ENCODE assay signal across 8 cellular contexts in the genomic region with DNA sequence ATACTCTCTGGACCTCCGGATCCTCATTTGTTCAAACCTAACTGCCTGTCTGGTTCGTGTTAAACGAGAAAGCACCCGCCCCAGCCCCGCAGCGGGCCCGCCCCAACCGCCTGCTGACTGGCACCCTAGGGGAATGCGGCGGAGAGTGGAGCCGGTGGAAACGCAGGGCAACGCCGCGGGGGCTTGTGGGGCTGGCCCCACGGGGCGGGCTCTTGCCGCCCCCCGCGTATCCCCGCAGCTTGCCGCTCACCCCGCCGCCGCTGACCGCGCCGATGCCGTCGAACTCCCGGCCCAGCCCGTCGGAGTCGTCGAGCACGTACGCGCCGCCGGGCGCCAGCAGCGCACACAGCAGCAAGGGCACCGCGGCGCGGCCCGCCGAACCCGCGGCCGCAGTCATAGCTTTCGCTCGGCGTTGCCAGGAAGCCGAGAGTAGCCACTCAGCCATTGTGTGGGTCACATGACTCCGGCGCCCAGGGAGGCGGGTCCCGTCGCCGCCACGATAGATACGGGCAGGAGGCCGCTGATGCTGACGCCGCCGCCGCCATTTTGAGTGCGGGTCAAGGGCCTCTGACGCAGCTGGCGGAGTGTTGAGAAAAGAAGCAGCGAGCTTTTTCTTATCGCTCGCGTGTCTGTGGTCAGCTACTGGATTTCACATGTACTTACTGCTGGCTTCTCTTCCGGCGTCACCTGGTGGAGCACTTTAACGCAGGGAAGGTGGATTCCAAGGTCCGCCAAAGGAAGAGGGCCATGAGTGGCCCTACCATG. TPM values are rescaled to one million over a fixed set of nuclear protein-coding genes. Genes with fewer than 3 reads are reported as not detected.
A peak's percentile ranks its signal among the peaks of the same experiment; 100 is the strongest.
DNase-seq lines count a peak whose midpoint lies in the region; ATAC-seq and TF ChIP-seq lines count a peak whose summit lies in the region.

A gene (minus strand): TSS at position 463 of the 765 bp plus-strand sequence. CDS start 18 bp downstream, at position 445.

- POLR2A ChIA-PET in T-cell (lab: Charles Lee), result interaction anchor here (0.6 to 2.8 kb wide), 5 partner anchors 13 to 155 kb away, joined by 3 to 33 read pairs (median 4); a partner anchor contains a TSS

- H2BK120ac ChIP-seq in trophoblast cell (ENCODE audit: insufficient read depth, low read length, poor library complexity), result peak within 1 kb of the TSS; percentile 95

- H3K18ac ChIP-seq in trophoblast cell (ENCODE audit: low read length), result peak within 1 kb of the TSS; percentile 95

- peak within 1 kb of the TSS; percentile 78 for H3K4me2 ChIP-seq in trophoblast cell (ENCODE audit: low read length)

- peaks cover 75 to 79% (median 75%) of the 10 kb centered on the region in 3 donors for H3K4me1 Mint-ChIP-seq in T-cell

- H4K91ac ChIP-seq in trophoblast cell (ENCODE audit: low read depth, low read length), result peak within 1 kb of the TSS; percentile 93

- H2AFZ ChIP-seq in trophoblast cell (ENCODE audit: insufficient read depth, low read length, poor library complexity), result peak within 1 kb of the TSS; percentile 87

- H2AK5ac ChIP-seq in trophoblast cell (ENCODE audit: low read length), result peak within 1 kb of the TSS; percentile 91

- H3K36me3 ChIP-seq in trophoblast cell (ENCODE audit: control insufficient read depth in 1 of 2, insufficient read depth in 2 of 2, low read length in 2 of 2) (no peaks in the 10 kb centered on the region), tibial artery (no peaks in the 10 kb centered on the region)

- intact Hi-C loops in Right ventricle myocardium superior (cut with DNase I) (no loop called here), tibial artery (cut with DNase I; ENCODE audit: low total_unique reads) (no loop called here)

- H3K4me3 ChIP-seq in trophoblast cell (ENCODE audit: low read depth, low read length), result peak within 1 kb of the TSS; percentile 95
- peak within 1 kb of the TSS; percentile 72 to 82 for H3K4me3 ChIP-seq in tibial artery

- no peaks in the 10 kb centered on the region for H3K9me3 Mint-ChIP-seq in T-cell

- peak within 1 kb of the TSS; percentile 67 for H2BK5ac ChIP-seq in trophoblast cell (ENCODE audit: low read depth, low read length, poor library complexity)

- DNase-seq in ELF-1 (ENCODE audit: low read depth, low spot score) (peak; percentile 94), GOT3 (lab: John Stamatoyannopoulos, UW) (peak; percentile 48), NAMALWA (ENCODE audit: low spot score) (peak; percentile 86), T-cell (peak; percentile 92 to 97 (median 95)), Right ventricle myocardium superior (peak; percentile 98), trophoblast cell (peak; percentile 97 to 99), tibial artery (peak; percentile 96 to 97)

- H3K79me1 ChIP-seq in trophoblast cell (ENCODE audit: low read length), result peaks cover 13% of the 10 kb centered on the region

- no peak within 1 kb of the TSS for H3K23ac ChIP-seq in trophoblast cell (ENCODE audit: low read length)

- H2BK12ac ChIP-seq in trophoblast cell (ENCODE audit: low read length), result peak within 1 kb of the TSS; percentile 34

- H3K9me3 ChIP-seq in trophoblast cell (ENCODE audit: insufficient read depth, low read depth, low read length) (no peaks in the 10 kb centered on the region), tibial artery (no peaks in the 10 kb centered on the region)

- no peaks in the 10 kb centered on the region for H3K27me3 Mint-ChIP-seq in T-cell

- ATAC-seq in T-cell (replicated peaks in 1 of 4) (peak; percentile 88 to 90 (median 89)), Right ventricle myocardium superior (ENCODE audit: poor library complexity) (peak; percentile 97)

- H3K79me2 ChIP-seq in trophoblast cell (ENCODE audit: control insufficient read depth, insufficient read depth, low read length, poor library complexity), result peaks cover 5% of the 10 kb centered on the region

- H3K14ac ChIP-seq in trophoblast cell (ENCODE audit: low read length), result peak within 1 kb of the TSS; percentile 98

- H4K12ac ChIP-seq in trophoblast cell (ENCODE audit: low read depth, low read length), result peak within 1 kb of the TSS; percentile 95

- CTCF ChIA-PET in T-cell (lab: Charles Lee), result interaction anchor here (0.6 to 1.5 kb wide), 11 partner anchors 10 to 237 kb away, joined by 3 to 14 read pairs (median 4); a partner anchor contains a TSS

- H3K4me1 ChIP-seq in trophoblast cell (ENCODE audit: control insufficient read depth in 1 of 2, insufficient read depth in 2 of 2, low read length in 2 of 2) (peaks cover 8 to 9% of the 10 kb centered on the region in 2 experiments), tibial artery (peaks cover 0 to 18% (median 5%) of the 10 kb centered on the region in 4 donors)

- H3K9ac ChIP-seq in trophoblast cell (ENCODE audit: low read length), result peak within 1 kb of the TSS; percentile 96

- H3K27ac ChIP-seq in adipose tissue (ENCODE audit: low read depth, low read length) (peak within 1 kb of the TSS; percentile 93), trophoblast cell (ENCODE audit: low read depth, low read length) (peak within 1 kb of the TSS; percentile 68), tibial artery (peak within 1 kb of the TSS; percentile 95)

- peak within 1 kb of the TSS; percentile 98 to 99 for H3K27ac Mint-ChIP-seq in T-cell

- H3K36me3 Mint-ChIP-seq in T-cell, result no peaks in the 10 kb centered on the region

- H3K4ac ChIP-seq in trophoblast cell (ENCODE audit: low read depth, low read length), result peak within 1 kb of the TSS; percentile 75

- H3K27me3 ChIP-seq in trophoblast cell (ENCODE audit: insufficient read depth, low read length), result no peaks in the 10 kb centered on the region
- H3K27me3 ChIP-seq in tibial artery, result no peaks in the 10 kb centered on the region

- TF ChIP-seq CTCF in tibial artery (IDR thresholded peaks at IDR 0.05), result peak in 1 of 2 experiments; percentile 6

- 0 to 1% (median 1%) methylated on average over 76 to 79 of the region's 79 CpGs for WGBS in adipose tissue, 3 donors
- WGBS in trophoblast cell (ENCODE audit: extremely low coverage, insufficient coverage, insufficient read length), result no CpG with 5 or more reads among the region's 79 CpGs

- H3K4me3 Mint-ChIP-seq in T-cell, result peak within 1 kb of the TSS; percentile 86 to 93 (median 88)

- H4K8ac ChIP-seq in trophoblast cell (ENCODE audit: low read depth, low read length), result peak within 1 kb of the TSS; percentile 99

RNA-seq across cellular contexts. Expression of the gene that starts here (rescaled TPM):
- total RNA-seq in T-cell (10 to 100 TPM; 17.2 to 20.5 (median 18.6) TPM), Right ventricle myocardium superior (12.0 TPM)
- polyA plus RNA-seq in adipose tissue, result 10 to 100 TPM in 1 of 3 donors, 1 to 10 TPM in 2; 7.5 to 11.2 (median 8.3) TPM
- polyA plus RNA-seq in trophoblast cell (2013), result 16.8 and 17.2 TPM in 2 replicates

Comparison
In these comparisons a context has a peak if more than half of its experiments do, and no peak if none do; other contexts are left out.
1. Peak in every context shown above with its lines: DNase-seq, ATAC-seq, H3K4me3 ChIP-seq and H3K27ac ChIP-seq.
2. DNase-seq: peak in every context shown above with its lines; median percentile 98 in Right ventricle myocardium superior; 98 in trophoblast cell; 96 in tibial artery; 95 in T-cell; 94 in ELF-1; 86 in NAMALWA; 48 in GOT3.